ENCODE assay signal across 8 cellular contexts in the genomic region with DNA sequence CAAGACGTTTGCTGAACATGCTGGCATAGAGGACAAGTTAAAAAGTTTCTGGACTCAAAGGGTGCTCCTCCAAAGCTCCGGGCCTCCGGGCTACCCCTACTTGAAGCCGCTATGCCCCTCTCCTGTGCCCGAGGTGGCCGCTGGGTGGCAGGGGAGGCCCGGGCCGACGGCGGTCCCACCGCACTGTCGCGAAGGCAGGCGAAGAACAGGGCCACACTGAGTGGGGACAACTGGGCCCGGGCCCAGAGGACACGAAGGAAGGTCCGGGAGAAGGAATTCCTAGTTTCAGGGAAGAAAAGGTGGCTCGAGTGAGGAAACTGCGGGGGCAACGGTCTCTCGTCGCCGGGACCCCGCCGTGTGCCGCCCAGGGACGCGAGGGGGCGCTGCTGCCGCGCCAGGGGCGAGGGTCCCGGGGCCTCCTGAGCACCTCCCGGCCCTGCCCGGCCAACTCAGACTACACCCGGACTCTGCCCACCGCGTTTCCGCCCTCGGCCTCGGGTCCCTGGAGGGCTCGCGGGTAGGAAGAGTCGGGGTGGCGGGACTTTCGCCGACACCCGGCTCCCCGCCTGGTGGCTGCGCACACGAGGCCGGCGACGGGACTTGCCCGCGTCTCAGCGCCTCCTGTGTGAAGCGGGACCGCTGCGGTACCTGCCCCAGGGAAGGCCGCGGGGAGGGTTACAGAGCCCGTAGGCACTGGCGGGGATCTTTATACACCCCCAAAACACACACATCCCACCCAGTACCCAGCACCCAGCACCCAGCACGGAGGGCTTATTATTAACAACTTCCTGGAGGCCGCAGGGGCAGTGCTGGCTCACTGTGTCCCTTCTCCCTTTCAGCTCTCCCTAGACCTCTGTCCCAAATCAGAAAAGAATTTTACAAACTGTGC. TPM values are rescaled to one million over a fixed set of nuclear protein-coding genes. Genes with fewer than 3 reads are reported as not detected.
A peak's percentile ranks its signal among the peaks of the same experiment; 100 is the strongest.
DNase-seq lines count a peak whose midpoint lies in the region; ATAC-seq, FAIRE-seq and TF ChIP-seq lines count a peak whose summit lies in the region.

No MANE protein-coding gene starts in this region.

- H3K79me2 ChIP-seq in DOHH2 (ENCODE audit: control insufficient read depth, low read length), result no peaks in the 10 kb centered on the region

- H3F3A ChIP-seq in DOHH2 (ENCODE audit: control insufficient read depth, insufficient read depth), result no peaks in the 10 kb centered on the region

- H3K27me3 ChIP-seq in DOHH2 (ENCODE audit: control insufficient read depth, low read length) (peaks cover 3% of the 10 kb centered on the region), bronchial epithelial cell (ENCODE audit: control insufficient read depth, insufficient read depth, low read length) (peaks cover 2% of the 10 kb centered on the region), spleen (replicated peaks in 1 of 7) (no peaks in the 10 kb centered on the region)

- H3K27me3 Mint-ChIP-seq in WTC11 (ENCODE audit: low read depth), result peaks cover 21% of the 10 kb centered on the region

- intact Hi-C loops in spleen (cut with DNase I; ENCODE audit: low total_unique reads), result no loop called here

- ATAC-seq in GM21576 (IDR thresholded peaks at IDR 0.05; ENCODE audit: unreplicated experiment) (peak; percentile 81), WTC11 (peak; percentile 91)

- WGBS in spleen, 5 donors, result 1 to 5% (median 2%) methylated on average over 28 to 66 of the region's 66 CpGs

- DNase-seq in WTC11 (ENCODE audit: low spot score), result peak; percentile 81
- peak; percentile 18 for DNase-seq in bronchial epithelial cell (ENCODE audit: low read depth)
- DNase-seq in inferior parietal cortex (ENCODE audit: extremely low spot score), result peak; percentile 53
- DNase-seq in spleen, result peak; percentile 95
- DNase-seq in NCI-H1694 treated with DMSO at 0.1 percent for 48 hours (lab: John Stamatoyannopoulos, UW), result no peak

- peaks cover 16% of the 10 kb centered on the region for H3K4me1 Mint-ChIP-seq in WTC11

- no peaks in the 10 kb centered on the region for H4K20me1 ChIP-seq in DOHH2 (ENCODE audit: control insufficient read depth, insufficient read depth, low read depth, low read length)

- H3K4me3 Mint-ChIP-seq in WTC11, result peak overlapping the region; percentile 84

- no peaks in the 10 kb centered on the region for H3K9me2 ChIP-seq in DOHH2 (replicated peaks; ENCODE audit: control insufficient read depth, low read length)

- H3K27ac ChIP-seq in DOHH2 (ENCODE audit: low read depth, low read length) (no peak overlapping the region), KOPT-K1 (ENCODE audit: low read depth, low read length, poor library complexity, severe bottlenecking) (peak overlapping the region; percentile 51), spleen (peak overlapping the region in 7 of 8 donors; percentile 5 to 86 (median 54))

- H3K36me3 Mint-ChIP-seq in WTC11, result no peaks in the 10 kb centered on the region

- H3K4me3 ChIP-seq in DOHH2 (ENCODE audit: low read length) (peak overlapping the region; percentile 71), bronchial epithelial cell (ENCODE audit: low read depth, low read length) (peak overlapping the region; percentile 39), spleen (peak overlapping the region; percentile 42 to 66 (median 53))

- no peak for TF ChIP-seq POLR2A in spleen (IDR thresholded peaks at IDR 0.05)

- FAIRE-seq in bronchial epithelial cell (lab: Jason Lieb, UNC), result no peak

- no peak overlapping the region for H3K27ac Mint-ChIP-seq in WTC11

- POLR2A ChIA-PET in WTC11 (lab: Charles Lee), result no interaction called here

- H3K9me3 Mint-ChIP-seq in WTC11, result peaks cover 8% of the 10 kb centered on the region

- CTCF ChIA-PET in WTC11 (lab: Charles Lee), result interaction anchor here (0.5 to 2.8 kb wide), 34 partner anchors 8 to 343 kb away, joined by 3 to 15 read pairs (median 4); a partner anchor contains a TSS

- H3K36me3 ChIP-seq in DOHH2 (ENCODE audit: control insufficient read depth, low read length) (no peaks in the 10 kb centered on the region), KOPT-K1 (ENCODE audit: insufficient read depth, low read length) (no peaks in the 10 kb centered on the region), bronchial epithelial cell (ENCODE audit: control insufficient read depth, insufficient read depth, low read length) (no peaks in the 10 kb centered on the region), spleen (no peaks in the 10 kb centered on the region)

- H3K4me1 ChIP-seq in DOHH2 (ENCODE audit: control insufficient read depth, low read length) (peaks cover 8% of the 10 kb centered on the region), spleen (peaks cover 3 to 21% (median 13%) of the 10 kb centered on the region in 6 donors)

- peak overlapping the region; percentile 84 for H3K4me2 ChIP-seq in DOHH2 (ENCODE audit: low read length)

- H3K9me3 ChIP-seq in DOHH2 (ENCODE audit: control insufficient read depth, insufficient read depth, low read length) (no peaks in the 10 kb centered on the region), KOPT-K1 (ENCODE audit: insufficient read depth, low read length, poor library complexity, severe bottlenecking) (no peaks in the 10 kb centered on the region), spleen (no peaks in the 10 kb centered on the region)

- TF ChIP-seq CTCF in DOHH2 (IDR thresholded peaks at IDR 0.05; ENCODE audit: low read depth, low read length, poor library complexity, severe bottlenecking), result peak; percentile 100
- peak; percentile 96 for TF ChIP-seq CTCF in WTC11 (IDR thresholded peaks at IDR 0.05)
- peak; percentile 72 for TF ChIP-seq CTCF in bronchial epithelial cell (IDR thresholded peaks at IDR 0.05; ENCODE audit: insufficient read depth, low read length, severe bottlenecking)
- TF ChIP-seq CTCF in spleen (IDR thresholded peaks at IDR 0.05 in 8 of 11, conservative IDR thresholded peaks at IDR 0.05 in 3 of 11), result peak; percentile 84 to 99 (median 96)

TF ChIP-seq in WTC11, 78 proteins besides CTCF, POLR2A, EP300 and RAD21 (continues in another document):
- TF ChIP-seq, protein P1, sequence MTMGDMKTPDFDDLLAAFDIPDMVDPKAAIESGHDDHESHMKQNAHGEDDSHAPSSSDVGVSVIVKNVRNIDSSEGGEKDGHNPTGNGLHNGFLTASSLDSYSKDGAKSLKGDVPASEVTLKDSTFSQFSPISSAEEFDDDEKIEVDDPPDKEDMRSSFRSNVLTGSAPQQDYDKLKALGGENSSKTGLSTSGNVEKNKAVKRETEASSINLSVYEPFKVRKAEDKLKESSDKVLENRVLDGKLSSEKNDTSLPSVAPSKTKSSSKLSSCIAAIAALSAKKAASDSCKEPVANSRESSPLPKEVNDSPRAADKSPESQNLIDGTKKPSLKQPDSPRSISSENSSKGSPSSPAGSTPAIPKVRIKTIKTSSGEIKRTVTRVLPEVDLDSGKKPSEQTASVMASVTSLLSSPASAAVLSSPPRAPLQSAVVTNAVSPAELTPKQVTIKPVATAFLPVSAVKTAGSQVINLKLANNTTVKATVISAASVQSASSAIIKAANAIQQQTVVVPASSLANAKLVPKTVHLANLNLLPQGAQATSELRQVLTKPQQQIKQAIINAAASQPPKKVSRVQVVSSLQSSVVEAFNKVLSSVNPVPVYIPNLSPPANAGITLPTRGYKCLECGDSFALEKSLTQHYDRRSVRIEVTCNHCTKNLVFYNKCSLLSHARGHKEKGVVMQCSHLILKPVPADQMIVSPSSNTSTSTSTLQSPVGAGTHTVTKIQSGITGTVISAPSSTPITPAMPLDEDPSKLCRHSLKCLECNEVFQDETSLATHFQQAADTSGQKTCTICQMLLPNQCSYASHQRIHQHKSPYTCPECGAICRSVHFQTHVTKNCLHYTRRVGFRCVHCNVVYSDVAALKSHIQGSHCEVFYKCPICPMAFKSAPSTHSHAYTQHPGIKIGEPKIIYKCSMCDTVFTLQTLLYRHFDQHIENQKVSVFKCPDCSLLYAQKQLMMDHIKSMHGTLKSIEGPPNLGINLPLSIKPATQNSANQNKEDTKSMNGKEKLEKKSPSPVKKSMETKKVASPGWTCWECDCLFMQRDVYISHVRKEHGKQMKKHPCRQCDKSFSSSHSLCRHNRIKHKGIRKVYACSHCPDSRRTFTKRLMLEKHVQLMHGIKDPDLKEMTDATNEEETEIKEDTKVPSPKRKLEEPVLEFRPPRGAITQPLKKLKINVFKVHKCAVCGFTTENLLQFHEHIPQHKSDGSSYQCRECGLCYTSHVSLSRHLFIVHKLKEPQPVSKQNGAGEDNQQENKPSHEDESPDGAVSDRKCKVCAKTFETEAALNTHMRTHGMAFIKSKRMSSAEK (CRISPR knock-in tag; IDR thresholded peaks at IDR 0.05; ENCODE audit: borderline replicate concordance), result no peak
- TF ChIP-seq, protein P2, sequence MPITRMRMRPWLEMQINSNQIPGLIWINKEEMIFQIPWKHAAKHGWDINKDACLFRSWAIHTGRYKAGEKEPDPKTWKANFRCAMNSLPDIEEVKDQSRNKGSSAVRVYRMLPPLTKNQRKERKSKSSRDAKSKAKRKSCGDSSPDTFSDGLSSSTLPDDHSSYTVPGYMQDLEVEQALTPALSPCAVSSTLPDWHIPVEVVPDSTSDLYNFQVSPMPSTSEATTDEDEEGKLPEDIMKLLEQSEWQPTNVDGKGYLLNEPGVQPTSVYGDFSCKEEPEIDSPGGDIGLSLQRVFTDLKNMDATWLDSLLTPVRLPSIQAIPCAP (CRISPR knock-in tag; IDR thresholded peaks at IDR 0.05), result no peak

RNA-seq across cellular contexts. Expression of a gene that starts 0.8 kb away (rescaled TPM):
- total RNA-seq in WTC11 (2021) (not detected in 3 replicates), bronchial epithelial cell (not detected in 2 replicates), spleen (under 1 TPM in 3 of 7 donors, not detected in 4; 0.38 to 0.52 (median 0.40) TPM)
- polyA plus RNA-seq in spleen, result under 1 TPM; 0.22 to 0.33 (median 0.32) TPM

RNA-seq across cellular contexts. Expression of a gene that starts 29.6 kb away (rescaled TPM):
- total RNA-seq in WTC11 (2021) (91.7 to 103 TPM (median 96.1 TPM) in 3 replicates), bronchial epithelial cell (35.8 and 43.5 TPM in 2 replicates), spleen (100 to 1,000 TPM in 3 of 7 donors, 10 to 100 TPM in 4; 68.5 to 115 (median 85.7) TPM)
- polyA plus RNA-seq in spleen, result 10 to 100 TPM in 1 of 3 donors, 1 to 10 TPM in 2; 7.3 to 11.1 (median 9.7) TPM
